1 cellular context compared by ENCODE assay signal in the genomic region with DNA sequence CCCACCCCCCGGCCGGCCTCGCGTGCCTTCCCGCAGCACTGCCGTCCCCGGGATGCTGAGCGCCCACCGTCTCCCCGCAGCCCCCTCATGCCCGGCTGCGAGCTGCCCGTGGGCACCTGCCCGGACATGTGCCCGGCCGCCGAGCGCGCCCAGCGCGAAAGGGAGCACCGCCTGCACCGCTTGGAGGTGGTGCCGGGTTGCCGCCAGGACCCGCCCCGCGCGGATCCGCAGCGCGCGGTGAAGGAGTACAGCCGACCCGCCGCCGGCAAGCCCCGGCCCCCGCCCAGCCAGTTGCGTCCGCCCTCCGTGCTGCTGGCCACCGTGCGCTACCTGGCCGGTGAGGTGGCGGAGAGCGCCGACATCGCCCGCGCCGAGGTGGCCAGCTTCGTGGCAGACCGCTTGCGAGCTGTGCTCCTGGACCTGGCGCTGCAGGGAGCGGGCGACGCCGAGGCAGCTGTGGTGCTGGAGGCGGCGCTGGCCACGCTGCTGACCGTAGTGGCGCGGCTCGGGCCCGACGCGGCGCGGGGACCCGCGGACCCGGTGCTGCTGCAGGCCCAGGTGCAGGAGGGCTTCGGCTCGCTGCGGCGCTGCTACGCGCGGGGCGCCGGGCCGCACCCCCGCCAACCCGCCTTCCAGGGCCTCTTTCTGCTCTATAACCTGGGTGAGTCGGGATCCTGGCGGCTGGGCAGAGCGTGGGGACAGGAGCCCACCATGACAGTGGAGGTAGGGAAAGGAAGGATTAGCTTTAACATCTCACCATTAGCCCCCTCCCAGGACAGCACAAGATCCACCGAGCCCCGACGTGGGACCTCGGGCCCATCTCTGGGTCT.
TF ChIP-seq lines count a peak whose summit lies in the region.

A gene (plus strand): TSS at position 5 of the 830 bp plus-strand sequence. CDS start 83 bp downstream, at position 88.

TF ChIP-seq in HCT116, 20 proteins besides CTCF, POLR2A, EP300 and RAD21:
- TF ChIP-seq ZFX (IDR thresholded peaks at IDR 0.05) (peak; percentile 79; the same call in 1 of the 2 replicates), POLR2AphosphoS5 (IDR thresholded peaks at IDR 0.05; ENCODE audit: low read depth, low read length) (peak; percentile 39; the same call in 1 of the 2 replicates), EZH2phosphoT487 (IDR thresholded peaks at IDR 0.05; ENCODE audit: borderline replicate concordance) (no peak)
TF ChIP-seq in HCT116: peak in this region for 2.
